13 cellular contexts compared by ENCODE assay signal in the genomic region with DNA sequence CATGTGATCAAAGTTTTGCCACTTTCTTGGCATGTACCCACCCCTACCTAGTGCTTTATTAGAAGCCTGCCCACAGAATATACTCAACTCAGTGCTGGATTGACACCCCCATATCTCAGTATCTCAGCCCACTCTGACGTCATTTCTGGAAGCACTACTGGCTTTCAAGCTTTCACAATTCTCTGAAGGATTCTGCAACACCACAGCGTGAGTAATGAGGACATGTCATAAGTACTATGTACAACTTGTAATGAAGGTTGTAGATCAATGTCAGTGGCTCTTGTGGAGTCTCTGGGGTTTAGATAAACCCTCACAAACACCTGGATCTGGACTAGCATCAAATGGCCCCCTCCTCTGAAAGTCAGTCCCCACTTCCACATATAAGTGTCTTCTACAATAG. TPM values are rescaled to one million over a fixed set of nuclear protein-coding genes. Genes with fewer than 3 reads are reported as not detected.
DNase-seq lines count a peak whose midpoint lies in the region; ATAC-seq lines count a peak whose summit lies in the region.
"Had no signal": no experiment of that assay in that cellular context is flagged by ENCODE, and none has a peak within 500 bp of the region (broad histone marks: within the 10 kb centered on the region; RNA-seq: fewer than 3 reads in every experiment).

No MANE protein-coding gene starts in this region.

- peaks cover 12% of the 10 kb centered on the region for H3K9me3 Mint-ChIP-seq in activated CD4-positive, alpha-beta T cell treated with anti-CD3 and anti-CD28 coated beads, Interleukin-2, amount 10 ng/mL, durations not matched to agents 7 days and 5 days

- no peaks in the 10 kb centered on the region for H3K36me3 Mint-ChIP-seq in activated CD4-positive, alpha-beta T cell treated with anti-CD3 and anti-CD28 coated beads, Interleukin-2, amount 10 ng/mL, durations not matched to agents 7 days and 5 days (ENCODE audit: low read depth)

- peaks cover 5% of the 10 kb centered on the region for H3K4me1 Mint-ChIP-seq in activated CD4-positive, alpha-beta T cell treated with anti-CD3 and anti-CD28 coated beads, Interleukin-2, amount 10 ng/mL, durations not matched to agents 7 days and 5 days

- intact Hi-C loops in sciatic nerve (cut with DNase I) = no loop called here

- peaks cover 14% of the 10 kb centered on the region for H3K27me3 Mint-ChIP-seq in activated CD4-positive, alpha-beta T cell treated with anti-CD3 and anti-CD28 coated beads, Interleukin-2, amount 10 ng/mL, durations not matched to agents 7 days and 5 days

- POLR2A ChIA-PET in activated CD4-positive, alpha-beta T cell treated with anti-CD3 and anti-CD28 coated beads, Interleukin-2, amount 10 ng/mL, durations not matched to agents 7 days and 5 days (lab: Charles Lee) = interaction anchor here (0.6 kb wide), 1 partner anchor 112 kb away, joined by 10 read pairs; no protein-coding TSS in a partner anchor

- CTCF ChIA-PET in activated CD4-positive, alpha-beta T cell treated with anti-CD3 and anti-CD28 coated beads, Interleukin-2, amount 10 ng/mL, durations not matched to agents 7 days and 5 days (lab: Charles Lee) = no interaction called here

- peak; percentile 14 for DNase-seq in activated CD4-positive, alpha-beta T cell treated with anti-CD3 and anti-CD28 coated beads for 48 hours
- no peak for DNase-seq in activated CD4-positive, alpha-beta T cell treated with anti-CD3 and anti-CD28 coated beads, Interleukin-2, amount 10 ng/mL, durations not matched to agents 7 days and 5 days
- DNase-seq in NCI-H226 = peak; percentile 98
- DNase-seq in fibroblast of gingiva (ENCODE audit: low read depth) = peak; percentile 79
- no peak for DNase-seq in sciatic nerve (ENCODE audit: low spot score)
- DNase-seq in NCI-H2081 treated with DMSO at 0.1 percent for 48 hours (lab: John Stamatoyannopoulos, UW) = no peak
- DNase-seq: NCI-H526, T-helper 1 cell, transverse colon had no signal

- no peak overlapping the region for H3K4me3 Mint-ChIP-seq in activated CD4-positive, alpha-beta T cell treated with anti-CD3 and anti-CD28 coated beads, Interleukin-2, amount 10 ng/mL, durations not matched to agents 7 days and 5 days
- H3K4me3 Mint-ChIP-seq: central memory CD8-positive, alpha-beta T cell had no signal

- no peak overlapping the region for H3K27ac Mint-ChIP-seq in activated CD4-positive, alpha-beta T cell treated with anti-CD3 and anti-CD28 coated beads, Interleukin-2, amount 10 ng/mL, durations not matched to agents 7 days and 5 days
- H3K27ac Mint-ChIP-seq: IgD-negative memory B cell had no signal

- ATAC-seq in sciatic nerve (peak; percentile 55), HG03159 (IDR thresholded peaks at IDR 0.05; ENCODE audit: unreplicated experiment) (no peak), GM18498 (IDR thresholded peaks at IDR 0.05; ENCODE audit: unreplicated experiment) (no peak)

RNA-seq across cellular contexts. Expression of a gene that starts 57.2 kb away (rescaled TPM):
- 1 to 10 TPM; 2.2 to 2.9 TPM for total RNA-seq in activated CD4-positive, alpha-beta T cell treated with anti-CD3 and anti-CD28 coated beads, Interleukin-2, amount 10 ng/mL, durations not matched to agents 7 days and 5 days
- 1.7 TPM for total RNA-seq in sciatic nerve

Comparison
In these comparisons a context has a peak if more than half of its experiments do, and no peak if none do; other contexts are left out.
1. DNase-seq: peak in activated CD4-positive, alpha-beta T cell treated with anti-CD3 and anti-CD28 coated beads for 48 hours (single experiment), NCI-H226 (single experiment) and fibroblast of gingiva (single experiment); none in activated CD4-positive, alpha-beta T cell treated with anti-CD3 and anti-CD28 coated beads, Interleukin-2, amount 10 ng/mL, durations not matched to agents 7 days and 5 days (single experiment), sciatic nerve (single experiment) and NCI-H2081 treated with DMSO at 0.1 percent for 48 hours (single experiment).